In the genomic region with DNA sequence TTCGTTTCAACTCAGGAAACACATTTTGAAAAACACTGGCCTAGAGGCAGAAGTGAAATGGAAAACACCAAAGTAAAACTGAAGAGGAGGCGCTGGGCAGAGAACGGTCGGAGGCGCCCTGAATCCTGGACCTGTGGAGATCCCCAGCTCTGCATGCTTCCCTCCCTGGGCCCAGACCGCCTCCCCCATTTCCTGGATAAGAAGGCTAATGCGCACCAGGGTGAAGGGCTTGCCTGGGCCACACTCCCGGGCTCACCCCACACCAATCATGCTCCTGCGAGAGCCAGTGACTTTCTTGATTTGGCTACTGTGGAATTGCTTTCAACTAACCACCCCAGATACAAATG, we compare ENCODE assay signal across 28 cellular contexts.
DNase-seq lines count a peak whose midpoint lies in the region; ATAC-seq and TF ChIP-seq lines count a peak whose summit lies in the region.
"Had no signal": no experiment of that assay in that cellular context is flagged by ENCODE, and none has a peak within 500 bp of the region (broad histone marks: within the 10 kb centered on the region; RNA-seq: fewer than 3 reads in every experiment).

No MANE protein-coding gene starts in this region.

- H3K4me3 ChIP-seq in BLaER1, result no peak overlapping the region; the same call in 1 of the 2 replicates
- H3K4me3 ChIP-seq in CD4-positive, CD25-positive, alpha-beta regulatory T cell (ENCODE audit: low read depth, low read length), result no peak overlapping the region
- H3K4me3 ChIP-seq: colonic mucosa, GM23248, lower lobe of right lung, ovary, upper lobe of left lung had no signal

- H3K36me3 Mint-ChIP-seq in CD4-positive, CD25-positive, alpha-beta regulatory T cell, result peaks cover 3% of the 10 kb centered on the region
- no peaks in the 10 kb centered on the region for H3K36me3 Mint-ChIP-seq in mesothelial cell of epicardium

- H3K9me3 ChIP-seq in BLaER1, result no peaks in the 10 kb centered on the region
- no peaks in the 10 kb centered on the region for H3K9me3 ChIP-seq in CD4-positive, CD25-positive, alpha-beta regulatory T cell (ENCODE audit: control insufficient read depth in 2 of 2, low read length in 2 of 2)
- H3K9me3 ChIP-seq: colonic mucosa, lower lobe of right lung, ovary, upper lobe of left lung had no signal

- no peak for TF ChIP-seq CTCF in mesothelial cell of epicardium (IDR thresholded peaks at IDR 0.05; ENCODE audit: unreplicated experiment)

- H3K4me1 ChIP-seq in BLaER1, result peaks cover 90% of the 10 kb centered on the region
- peaks cover 30% of the 10 kb centered on the region for H3K4me1 ChIP-seq in CD4-positive, CD25-positive, alpha-beta regulatory T cell (ENCODE audit: control insufficient read depth, insufficient read depth, low read length, poor library complexity, severe bottlenecking)
- H3K4me1 ChIP-seq: colonic mucosa had no signal

- H3K27me3 Mint-ChIP-seq in CD4-positive, CD25-positive, alpha-beta regulatory T cell, result no peaks in the 10 kb centered on the region
- no peaks in the 10 kb centered on the region for H3K27me3 Mint-ChIP-seq in mesothelial cell of epicardium (ENCODE audit: low read depth)
- H3K27me3 Mint-ChIP-seq: activated naive CD4-positive, alpha-beta T cell treated with anti-CD3 and anti-CD28 coated beads, Interleukin-2, amount 10 ng/mL, durations not matched to agents 7 days and 5 days had no signal

- H3K4me1 Mint-ChIP-seq in CD4-positive, CD25-positive, alpha-beta regulatory T cell, result peaks cover 14 to 70% (median 28%) of the 10 kb centered on the region in 4 donors
- H3K4me1 Mint-ChIP-seq in mesothelial cell of epicardium, result peaks cover 13% of the 10 kb centered on the region

- H3K27ac Mint-ChIP-seq in CD4-positive, CD25-positive, alpha-beta regulatory T cell, result peak overlapping the region in 2 of 3 donors; percentile 33 to 47
- H3K27ac Mint-ChIP-seq in mesothelial cell of epicardium, result peak overlapping the region; percentile 7

- peak overlapping the region; percentile 54 for H3K27ac ChIP-seq in BLaER1
- no peak overlapping the region for H3K27ac ChIP-seq in CD4-positive, CD25-positive, alpha-beta regulatory T cell (ENCODE audit: insufficient read depth, low read length, poor library complexity, severe bottlenecking)
- H3K27ac ChIP-seq: colonic mucosa, GM23248, lower lobe of right lung, ovary, upper lobe of left lung had no signal

- no peak for ATAC-seq in CD4-positive, CD25-positive, alpha-beta regulatory T cell (ENCODE audit: low read depth in 2 of 2)
- no peak for ATAC-seq in GM18520 (IDR thresholded peaks at IDR 0.05; ENCODE audit: unreplicated experiment)
- ATAC-seq: lower lobe of right lung, Panc1 had no signal

- H3K27me3 ChIP-seq in BLaER1, result no peaks in the 10 kb centered on the region
- no peaks in the 10 kb centered on the region for H3K27me3 ChIP-seq in CD4-positive, CD25-positive, alpha-beta regulatory T cell (ENCODE audit: control insufficient read depth, insufficient read depth, low read length)
- H3K27me3 ChIP-seq: colonic mucosa, ovary, upper lobe of left lung had no signal

- peaks cover 25% of the 10 kb centered on the region for H3K36me3 ChIP-seq in BLaER1
- no peaks in the 10 kb centered on the region for H3K36me3 ChIP-seq in CD4-positive, CD25-positive, alpha-beta regulatory T cell (ENCODE audit: control insufficient read depth, insufficient read depth, low read length)
- H3K36me3 ChIP-seq: colonic mucosa, lower lobe of right lung, ovary, upper lobe of left lung had no signal

- H3K9ac ChIP-seq in BLaER1, result peak overlapping the region; percentile 27; the same call in 1 of the 2 replicates
- H3K9ac ChIP-seq: GM23248 had no signal

- peak overlapping the region; percentile 87 for H3K4me2 ChIP-seq in BLaER1

- H3K9me3 Mint-ChIP-seq in CD4-positive, CD25-positive, alpha-beta regulatory T cell, result no peaks in the 10 kb centered on the region
- no peaks in the 10 kb centered on the region for H3K9me3 Mint-ChIP-seq in mesothelial cell of epicardium
- H3K9me3 Mint-ChIP-seq: activated naive CD4-positive, alpha-beta T cell treated with anti-CD3 and anti-CD28 coated beads, Interleukin-2, amount 10 ng/mL, durations not matched to agents 7 days and 5 days; nephron had no signal

- H3K4me3 Mint-ChIP-seq in CD4-positive, CD25-positive, alpha-beta regulatory T cell, result peak overlapping the region in 1 of 4 donors; percentile 75
- no peak overlapping the region for H3K4me3 Mint-ChIP-seq in mesothelial cell of epicardium
- H3K4me3 Mint-ChIP-seq: activated naive CD4-positive, alpha-beta T cell treated with anti-CD3 and anti-CD28 coated beads, Interleukin-2, amount 10 ng/mL, durations not matched to agents 7 days and 5 days; nephron had no signal

- peaks cover 100% of the 10 kb centered on the region for H4K20me1 ChIP-seq in BLaER1

- no peak for DNase-seq in CD4-positive, CD25-positive, alpha-beta regulatory T cell
- DNase-seq in NCI-H69 (lab: John Stamatoyannopoulos, UW) (peak; percentile 28), mesothelial cell of epicardium (ENCODE audit: low spot score in 2 of 2, unreplicated experiment in 2 of 2) (no peak), hippocampal formation (lab: John Stamatoyannopoulos, UW) (no peak)
- DNase-seq in stimulated activated CD4-positive, alpha-beta T cell treated with anti-CD3 and anti-CD28 coated beads, Interleukin-15, amount 100 ng/mL, for 24 hours, result no peak
- DNase-seq: activated CD4-positive, CD25-positive, alpha-beta regulatory T cell treated with anti-CD3 and anti-CD28 coated beads, Interleukin-2, amount 50 U/mL, for 72 hours; activated naive CD4-positive, alpha-beta T cell treated with anti-CD3 and anti-CD28 coated beads, Interleukin-2, amount 10 ng/mL, durations not matched to agents 7 days and 5 days; activated T-cell treated with anti-CD3 and anti-CD28 coated beads, Interleukin-2, amount 50 U/mL, for 48 hours; aorta; colonic mucosa; effector memory CD4-positive, alpha-beta T cell; erythroblast; GM23248; head of caudate nucleus; IMR-90; lower lobe of right lung; NCI-H1105; NCI-H1930; NCI-H524; ovary; SHP77 treated with DMSO at 0.1 percent for 48 hours; stimulated activated CD4-positive, alpha-beta T cell treated with anti-CD3 and anti-CD28 coated beads, Interleukin-4, amount 100 ng/mL, for 1 hour; SW 1271; upper lobe of left lung had no signal
